8 cellular contexts compared by ENCODE assay signal in the genomic region with DNA sequence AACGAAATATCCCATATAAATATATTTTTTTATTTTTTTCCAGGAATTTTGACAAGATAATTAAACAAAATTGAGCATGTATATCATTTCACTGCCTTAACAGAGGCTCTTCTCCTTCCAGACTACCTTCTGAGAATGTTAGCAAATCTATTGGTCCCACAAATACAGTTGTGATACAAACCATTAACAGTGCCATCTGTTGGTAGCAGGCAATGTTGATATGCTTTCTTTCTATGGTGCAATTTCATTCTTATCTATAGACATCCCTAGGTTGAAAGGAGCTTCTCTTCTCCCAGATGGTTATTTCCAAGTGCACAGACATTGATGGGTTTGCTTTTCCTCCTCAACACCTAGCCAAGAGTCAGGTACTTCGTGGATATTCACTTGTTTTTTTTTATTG.
DNase-seq lines count a peak whose midpoint lies in the region; ATAC-seq and TF ChIP-seq lines count a peak whose summit lies in the region.

No MANE protein-coding gene starts in this region.

- no peaks in the 10 kb centered on the region for H3F3A ChIP-seq in SK-N-SH (replicated peaks; ENCODE audit: insufficient read depth)

- ATAC-seq in HG03565 (IDR thresholded peaks at IDR 0.05; ENCODE audit: unreplicated experiment): peak; percentile 77
- no peak for ATAC-seq in GM19324 (IDR thresholded peaks at IDR 0.05; ENCODE audit: low FRiP score, unreplicated experiment)
- no peak for ATAC-seq in GM21423 (IDR thresholded peaks at IDR 0.05; ENCODE audit: unreplicated experiment)

- H2AFZ ChIP-seq in SK-N-SH (ENCODE audit: low read depth): no peak overlapping the region

- H3K79me2 ChIP-seq in SK-N-SH (ENCODE audit: insufficient read depth): no peaks in the 10 kb centered on the region

- peaks cover 0 to 2% of the 10 kb centered on the region in 2 experiments; a peak in 2 of 4 replicates for H3K4me1 ChIP-seq in SK-N-SH (ENCODE audit: control insufficient read depth in 1 of 2, insufficient read depth in 2 of 2, low read depth in 1 of 2, low read length in 1 of 2)

- no peaks in the 10 kb centered on the region for H3K9me3 ChIP-seq in SK-N-SH

- POLR2A ChIA-PET in SK-N-SH (lab: Yijun Ruan, JAX): interaction anchor here (0.7 kb wide), 1 partner anchor 51 kb away, joined by 5 read pairs; no protein-coding TSS in a partner anchor

- H3K4me3 ChIP-seq in SK-N-SH (ENCODE audit: low read depth in 2 of 2, low read length in 1 of 2): no peak overlapping the region

- H3K27ac ChIP-seq in SK-N-SH (ENCODE audit: low read depth in 2 of 2, low read length in 1 of 2): no peak overlapping the region

- CTCF ChIA-PET in SK-N-SH (lab: Yijun Ruan, JAX): interaction anchor here (0.6 to 1.8 kb wide), 5 partner anchors 11 to 404 kb away, joined by 3 to 4 read pairs (median 3); no protein-coding TSS in a partner anchor

- no peaks in the 10 kb centered on the region for H3K27me3 ChIP-seq in SK-N-SH (ENCODE audit: insufficient read depth)

- no peak overlapping the region for H3K4me2 ChIP-seq in SK-N-SH

- peak; percentile 64 for DNase-seq in SIG-M5 treated with dmso at 0.1 percent for 504 hours (lab: John Stamatoyannopoulos, UW; ENCODE audit: unreplicated experiment)
- DNase-seq in SIG-M5 (lab: John Stamatoyannopoulos, UW): no peak
- peak; percentile 11 for DNase-seq in SK-N-SH
- DNase-seq in medulla oblongata (ENCODE audit: extremely low spot score): peak; percentile 18
- no peak for DNase-seq in mesenteric fat pad (ENCODE audit: low spot score)

- no peak for TF ChIP-seq EP300 in SK-N-SH (IDR thresholded peaks at IDR 0.05; ENCODE audit: borderline replicate concordance in 1 of 2, low read depth in 1 of 2, low read length in 1 of 2)

- WGBS in SK-N-SH (ENCODE audit: low lambda C conversion rate): 12% methylated on average over 2 of the region's 2 CpGs

- no peak overlapping the region for H3K9ac ChIP-seq in SK-N-SH

- H3K36me3 ChIP-seq in SK-N-SH (replicated peaks in 1 of 2; ENCODE audit: control insufficient read depth in 1 of 2, insufficient read depth in 2 of 2, low read length in 1 of 2): no peaks in the 10 kb centered on the region

- TF ChIP-seq RAD21 in SK-N-SH (IDR thresholded peaks at IDR 0.05; ENCODE audit: low read length): peak; percentile 39; the same call in 1 of the 2 replicates

- no peaks in the 10 kb centered on the region for H3K9me2 ChIP-seq in SK-N-SH

- no peaks in the 10 kb centered on the region for H4K20me1 ChIP-seq in SK-N-SH (ENCODE audit: insufficient read depth)

- TF ChIP-seq CTCF in SK-N-SH (IDR thresholded peaks at IDR 0.05): peak; percentile 69

TF ChIP-seq in SK-N-SH, 30 proteins besides CTCF, POLR2A, EP300 and RAD21:
- TF ChIP-seq, protein P1, sequence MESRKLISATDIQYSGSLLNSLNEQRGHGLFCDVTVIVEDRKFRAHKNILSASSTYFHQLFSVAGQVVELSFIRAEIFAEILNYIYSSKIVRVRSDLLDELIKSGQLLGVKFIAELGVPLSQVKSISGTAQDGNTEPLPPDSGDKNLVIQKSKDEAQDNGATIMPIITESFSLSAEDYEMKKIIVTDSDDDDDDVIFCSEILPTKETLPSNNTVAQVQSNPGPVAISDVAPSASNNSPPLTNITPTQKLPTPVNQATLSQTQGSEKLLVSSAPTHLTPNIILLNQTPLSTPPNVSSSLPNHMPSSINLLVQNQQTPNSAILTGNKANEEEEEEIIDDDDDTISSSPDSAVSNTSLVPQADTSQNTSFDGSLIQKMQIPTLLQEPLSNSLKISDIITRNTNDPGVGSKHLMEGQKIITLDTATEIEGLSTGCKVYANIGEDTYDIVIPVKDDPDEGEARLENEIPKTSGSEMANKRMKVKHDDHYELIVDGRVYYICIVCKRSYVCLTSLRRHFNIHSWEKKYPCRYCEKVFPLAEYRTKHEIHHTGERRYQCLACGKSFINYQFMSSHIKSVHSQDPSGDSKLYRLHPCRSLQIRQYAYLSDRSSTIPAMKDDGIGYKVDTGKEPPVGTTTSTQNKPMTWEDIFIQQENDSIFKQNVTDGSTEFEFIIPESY (IDR thresholded peaks at IDR 0.05; ENCODE audit: borderline replicate concordance, low read depth): no peak
- TF ChIP-seq SIN3A (IDR thresholded peaks at IDR 0.05; ENCODE audit: borderline replicate concordance, low read depth, low read length) (no peak), MXI1 (IDR thresholded peaks at IDR 0.05; ENCODE audit: low read depth, low read length) (no peak), TCF12 (IDR thresholded peaks at IDR 0.05) (no peak), SMC3 (IDR thresholded peaks at IDR 0.05; ENCODE audit: low read depth, low read length) (peak; percentile 46)
- TF ChIP-seq, protein P2, sequence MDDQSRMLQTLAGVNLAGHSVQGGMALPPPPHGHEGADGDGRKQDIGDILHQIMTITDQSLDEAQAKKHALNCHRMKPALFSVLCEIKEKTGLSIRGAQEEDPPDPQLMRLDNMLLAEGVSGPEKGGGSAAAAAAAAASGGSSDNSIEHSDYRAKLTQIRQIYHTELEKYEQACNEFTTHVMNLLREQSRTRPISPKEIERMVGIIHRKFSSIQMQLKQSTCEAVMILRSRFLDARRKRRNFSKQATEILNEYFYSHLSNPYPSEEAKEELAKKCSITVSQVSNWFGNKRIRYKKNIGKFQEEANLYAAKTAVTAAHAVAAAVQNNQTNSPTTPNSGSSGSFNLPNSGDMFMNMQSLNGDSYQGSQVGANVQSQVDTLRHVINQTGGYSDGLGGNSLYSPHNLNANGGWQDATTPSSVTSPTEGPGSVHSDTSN (IDR thresholded peaks at IDR 0.05): no peak

Comparison
In these comparisons a context has a peak if more than half of its experiments do, and no peak if none do; other contexts are left out.
1. DNase-seq: peak in SIG-M5 treated with dmso at 0.1 percent for 504 hours (single experiment), SK-N-SH (single experiment) and medulla oblongata (single experiment); none in SIG-M5 (single experiment) and mesenteric fat pad (single experiment).